4 cellular contexts compared by ENCODE assay signal in the genomic region with DNA sequence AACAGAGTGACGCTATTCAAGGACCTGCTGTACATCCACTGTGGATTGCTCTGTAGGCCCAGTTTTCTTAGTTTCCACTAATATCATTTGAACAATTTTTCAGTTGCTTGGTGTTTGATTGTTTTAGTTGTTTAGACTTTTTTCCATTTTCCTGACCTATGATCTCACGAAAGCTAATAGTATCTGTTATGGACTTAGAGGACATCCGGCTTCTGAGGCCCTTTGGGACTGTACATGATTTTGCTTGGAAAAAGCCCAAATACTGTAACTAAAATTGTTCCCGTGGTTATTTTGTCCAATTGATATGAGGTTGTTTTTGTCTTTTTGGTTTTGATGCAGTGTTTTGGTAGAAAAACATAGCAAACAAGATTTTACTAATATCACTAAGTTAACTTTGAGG.
"Had no signal": no experiment of that assay in that cellular context is flagged by ENCODE, and none has a peak within 500 bp of the region (broad histone marks: within the 10 kb centered on the region; RNA-seq: fewer than 3 reads in every experiment).

No MANE protein-coding gene starts in this region.

- H3K4me3 Mint-ChIP-seq: GM23338, H9 had no signal

- H3K4me1 Mint-ChIP-seq: GM23338, H9 had no signal

- H3K27ac Mint-ChIP-seq: GM23338, H9 had no signal

- DNase-seq: H9, HCEC 1CT, IMR-90 had no signal

- H3K4me3 ChIP-seq: GM23338 had no signal

- ATAC-seq: GM23338 had no signal
